30 cellular contexts compared by ENCODE assay signal in genomic region chr16:13042291-13042690, GRCh38.
"Had no signal": no experiment of that assay in that cellular context is flagged by ENCODE, and none has a peak within 500 bp of the region (broad histone marks: within the 10 kb centered on the region; RNA-seq: fewer than 3 reads in every experiment).

No MANE protein-coding gene starts in this region.

- H3K4me3 ChIP-seq: ascending aorta, cardiac muscle cell, MG63, Peyer's patch had no signal

- DNase-seq: activated CD4-positive, alpha-beta T cell treated with anti-CD3 and anti-CD28 coated beads, Interleukin-2, amount 10 ng/mL, durations not matched to agents 24 days and 14 days; activated CD4-positive, alpha-beta T cell treated with anti-CD3 and anti-CD28 coated beads, Interleukin-2, amount 50 U/mL, for 4 hours; activated CD8-positive, alpha-beta T cell treated with anti-CD3 and anti-CD28 coated beads for 36 hours; activated gamma-delta T cell; activated naive CD4-positive, alpha-beta T cell treated with Interleukin-2 at 50 U/mL for 16 hours; activated naive CD8-positive, alpha-beta T cell treated with anti-CD3 and anti-CD28 coated beads, Interleukin-2, amount 10 ng/mL, durations not matched to agents 7 days and 5 days; activated T-cell treated with anti-CD3 and anti-CD28 coated beads, Interleukin-2, amount 50 U/mL, for 24 hours; Kasumi-1; KG1; MG63; MV-4-11; NCI-H1092; NCI-H1436 treated with DMSO at 0.1 percent for 48 hours; NCI-H1694 treated with DMSO at 0.1 percent for 48 hours; NCI-H2029; NCI-H2171; NCI-H510A; NCI-H526; NK-92 treated with Interleukin-12 subunit alpha and Interleukin-12 subunit beta, amount 100 ng/mL, for 24 hours; PC-3; Peyer's patch; SIG-M5; SW 1271; T-helper 1 cell; T-helper 2 cell; T-helper 9 cell had no signal

- H3K36me3 ChIP-seq: ascending aorta, cardiac muscle cell, MG63, Peyer's patch had no signal

- H3K27ac ChIP-seq: ascending aorta, cardiac muscle cell, Peyer's patch, RWPE1 had no signal

- H3K27me3 ChIP-seq: ascending aorta, cardiac muscle cell, MG63, Peyer's patch had no signal

- H3K9me3 ChIP-seq: ascending aorta, MG63 had no signal

- H3K4me1 ChIP-seq: ascending aorta, Peyer's patch had no signal

- ATAC-seq: activated CD8-positive, alpha-beta T cell treated with anti-CD3 and anti-CD28 coated beads for 36 hours; PC-3; Right ventricle myocardium inferior had no signal
